ENCODE assay signal across 11 cellular contexts in the genomic region with DNA sequence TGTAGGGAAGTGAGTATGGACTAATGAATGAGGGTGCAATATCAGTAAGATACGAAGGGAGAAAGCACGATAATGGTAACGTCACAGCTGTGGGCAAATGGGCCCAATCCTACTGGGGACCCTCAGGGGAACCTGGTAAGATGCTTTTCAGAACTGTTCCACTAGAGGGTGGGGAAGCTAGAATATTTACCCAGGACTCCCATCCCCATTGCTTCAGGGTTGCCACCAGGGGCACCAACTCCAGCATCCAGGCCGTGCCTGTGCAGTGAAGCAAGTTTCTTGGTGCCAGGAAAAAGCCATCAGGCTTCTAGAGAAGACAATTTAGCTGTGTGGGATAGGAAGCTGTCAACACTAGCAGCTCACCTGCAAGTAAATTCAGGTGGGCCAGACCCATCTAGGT.
DNase-seq lines count a peak whose midpoint lies in the region; ATAC-seq, FAIRE-seq and TF ChIP-seq lines count a peak whose summit lies in the region.
"Had no signal": no experiment of that assay in that cellular context is flagged by ENCODE, and none has a peak within 500 bp of the region (broad histone marks: within the 10 kb centered on the region; RNA-seq: fewer than 3 reads in every experiment).

No MANE protein-coding gene starts in this region.

- H3K4me1 ChIP-seq in OCI-LY1 (ENCODE audit: insufficient read depth, low read length, severe bottlenecking) (no peaks in the 10 kb centered on the region), foreskin keratinocyte (no peaks in the 10 kb centered on the region), small intestine (ENCODE audit: control insufficient read depth in 2 of 2, insufficient read depth in 1 of 2, low read depth in 1 of 2, low read length in 1 of 2) (no peaks in the 10 kb centered on the region)

- no peaks in the 10 kb centered on the region for H3K27me3 ChIP-seq in OCI-LY1 (ENCODE audit: insufficient read depth, low read length)
- H3K27me3 ChIP-seq in foreskin keratinocyte: peaks cover 5% of the 10 kb centered on the region
- no peaks in the 10 kb centered on the region for H3K27me3 ChIP-seq in small intestine (ENCODE audit: control insufficient read depth in 2 of 2, insufficient read depth in 2 of 2, low read length in 2 of 2)

- FAIRE-seq in small intestine (lab: Jason Lieb, UNC): no peak
- no peak for FAIRE-seq in GM12891 (lab: Jason Lieb, UNC)

- H3K4me2 ChIP-seq in OCI-LY1 (ENCODE audit: low read length): no peak overlapping the region

- no peak for TF ChIP-seq POLR2A in GM12891 (IDR thresholded peaks at IDR 0.05; ENCODE audit: low read depth, low read length)

- WGBS in small intestine, 3 donors: 75 to 85% (median 83%) methylated on average over 4 of the region's 4 CpGs

- TF ChIP-seq CTCF in OCI-LY1 (IDR thresholded peaks at IDR 0.05; ENCODE audit: low read length) (peak; percentile 53; the same call in 1 of the 2 replicates), foreskin keratinocyte (conservative IDR thresholded peaks at IDR 0.05) (peak; percentile 45)

- no peak overlapping the region for H2AFZ ChIP-seq in OCI-LY1 (ENCODE audit: low read length)

- no peaks in the 10 kb centered on the region for H3F3A ChIP-seq in OCI-LY1 (ENCODE audit: insufficient read depth, low read length)

- H3K9me2 ChIP-seq in OCI-LY1 (ENCODE audit: low read depth, low read length): no peaks in the 10 kb centered on the region

- H3K9ac ChIP-seq in OCI-LY1 (ENCODE audit: low read length): no peak overlapping the region

- H3K9me3 ChIP-seq in OCI-LY1 (ENCODE audit: low read length) (no peaks in the 10 kb centered on the region), small intestine (ENCODE audit: control insufficient read depth, low read depth) (no peaks in the 10 kb centered on the region)

- no peaks in the 10 kb centered on the region for H3K79me2 ChIP-seq in OCI-LY1 (ENCODE audit: insufficient read depth, low read length)

- peak; percentile 64 for ATAC-seq in GM18502 (IDR thresholded peaks at IDR 0.05; ENCODE audit: poor library complexity, unreplicated experiment)
- peak; percentile 32 for ATAC-seq in foreskin keratinocyte
- no peak for ATAC-seq in HG03097 (IDR thresholded peaks at IDR 0.05; ENCODE audit: low FRiP score, unreplicated experiment)

- H4K20me1 ChIP-seq in OCI-LY1 (ENCODE audit: insufficient read depth, low read length): no peaks in the 10 kb centered on the region

- H3K36me3 ChIP-seq in OCI-LY1 (ENCODE audit: insufficient read depth, low read length) (no peaks in the 10 kb centered on the region), small intestine (ENCODE audit: control insufficient read depth in 2 of 2, insufficient read depth in 2 of 2, low read length in 2 of 2) (no peaks in the 10 kb centered on the region)

- H3K27ac ChIP-seq in OCI-LY1 (ENCODE audit: low read depth, low read length, poor library complexity, severe bottlenecking): no peak overlapping the region
- H3K27ac ChIP-seq in foreskin keratinocyte: no peak overlapping the region
- H3K27ac ChIP-seq in small intestine (ENCODE audit: low read depth in 1 of 2, low read length in 1 of 2): no peak overlapping the region

- H3K4me3 ChIP-seq in OCI-LY1 (ENCODE audit: low read depth, low read length, poor library complexity, severe bottlenecking): no peak overlapping the region
- no peak overlapping the region for H3K4me3 ChIP-seq in small intestine (ENCODE audit: low read depth in 1 of 2, low read length in 2 of 2)

- DNase-seq in Ammon's horn (ENCODE audit: low spot score): peak; percentile 5
- DNase-seq in foreskin keratinocyte: no peak
- DNase-seq in small intestine: no peak
- no peak for DNase-seq in glomerular visceral epithelial cell (ENCODE audit: extremely low spot score)
- DNase-seq in GM12891 (ENCODE audit: insufficient read length, low spot score): no peak
- DNase-seq: activated CD8-positive, alpha-beta memory T cell treated with anti-CD3 and anti-CD28 coated beads for 24 hours; aorta; mesenchymal stem cell had no signal

TF ChIP-seq in GM12891, 5 proteins besides CTCF, POLR2A, EP300 and RAD21:
- TF ChIP-seq TAF1 (IDR thresholded peaks at IDR 0.05; ENCODE audit: low read depth, low read length) (no peak), POU2F2 (IDR thresholded peaks at IDR 0.05; ENCODE audit: low read depth, low read length) (no peak), PAX5 (IDR thresholded peaks at IDR 0.05; ENCODE audit: insufficient read depth, low read length, severe bottlenecking) (no peak), POLR2AphosphoS5 (IDR thresholded peaks at IDR 0.05; ENCODE audit: low read depth, low read length) (no peak), SPI1 (IDR thresholded peaks at IDR 0.05; ENCODE audit: low read depth, low read length) (no peak)
